In the genomic region with DNA sequence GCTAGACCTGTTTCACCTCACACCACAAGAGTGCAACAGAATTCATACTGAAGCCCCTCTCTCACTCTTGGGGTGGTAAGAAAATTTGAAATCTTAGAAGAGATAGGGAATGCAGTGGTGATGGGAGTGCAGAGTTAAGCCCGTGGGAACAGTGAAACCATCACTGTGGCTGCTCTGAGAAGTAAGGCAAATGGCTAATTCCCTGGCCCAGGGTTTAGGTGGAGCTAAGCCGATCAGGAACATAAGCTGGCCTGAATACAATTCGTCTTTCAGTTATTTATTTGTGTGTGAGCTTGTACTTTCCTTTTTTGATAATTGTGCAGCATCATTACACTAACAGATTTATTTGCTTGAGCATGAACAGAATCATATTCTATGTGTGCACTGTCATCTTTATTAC, we compare ENCODE assay signal across 26 cellular contexts.
"Had no signal": no experiment of that assay in that cellular context is flagged by ENCODE, and none has a peak within 500 bp of the region (broad histone marks: within the 10 kb centered on the region; RNA-seq: fewer than 3 reads in every experiment).

No MANE protein-coding gene starts in this region.

- H3K27me3 ChIP-seq: left lung, right atrium auricular region, right lobe of liver, tibial nerve, upper lobe of left lung, vagina had no signal

- H3K4me3 ChIP-seq: left lung, lung, mucosa of descending colon, psoas muscle, right atrium auricular region, right lobe of liver, smooth muscle cell, tibial nerve, upper lobe of left lung, vagina had no signal

- H3K9me3 Mint-ChIP-seq: mesothelial cell of epicardium; stimulated activated memory B cell treated with anti-CD40 and anti-IgM and Interleukin-4, amounts not matched to agents 10 μg/mL and 1 μg/mL and 100 μg/mL, for 72 hours; stimulated activated naive CD8-positive, alpha-beta T cell treated with anti-CD3 and anti-CD28 coated beads, Interleukin-15, amount 100 ng/mL, for 72 hours had no signal

- H3K4me1 Mint-ChIP-seq: mesothelial cell of epicardium; naive thymus-derived CD4-positive, alpha-beta T cell; stimulated activated memory B cell treated with anti-CD40 and anti-IgM and Interleukin-4, amounts not matched to agents 10 μg/mL and 1 μg/mL and 100 μg/mL, for 72 hours; stimulated activated naive CD8-positive, alpha-beta T cell treated with anti-CD3 and anti-CD28 coated beads, Interleukin-15, amount 100 ng/mL, for 72 hours had no signal

- H2AFZ ChIP-seq: parathyroid adenoma had no signal

- H3K4me3 Mint-ChIP-seq: mesothelial cell of epicardium; naive thymus-derived CD4-positive, alpha-beta T cell; natural killer cell treated with Interleukin-12 subunit alpha and Interleukin-12 subunit beta and Interleukin-15 and Interleukin-18, amount 100 ng/mL, for 72 hours; stimulated activated memory B cell treated with anti-CD40 and anti-IgM and Interleukin-4, amounts not matched to agents 10 μg/mL and 1 μg/mL and 100 μg/mL, for 72 hours; stimulated activated naive CD8-positive, alpha-beta T cell treated with anti-CD3 and anti-CD28 coated beads, Interleukin-15, amount 100 ng/mL, for 72 hours had no signal

- H3K9ac ChIP-seq: parathyroid adenoma had no signal

- H3K36me3 Mint-ChIP-seq: mesothelial cell of epicardium; naive thymus-derived CD4-positive, alpha-beta T cell; natural killer cell treated with Interleukin-12 subunit alpha and Interleukin-12 subunit beta and Interleukin-15 and Interleukin-18, amount 100 ng/mL, for 72 hours; stimulated activated memory B cell treated with anti-CD40 and anti-IgM and Interleukin-4, amounts not matched to agents 10 μg/mL and 1 μg/mL and 100 μg/mL, for 72 hours had no signal

- H3K9me3 ChIP-seq: mucosa of descending colon, psoas muscle, right atrium auricular region, right lobe of liver, tibial nerve, upper lobe of left lung, vagina had no signal

- H3K27ac Mint-ChIP-seq: mesothelial cell of epicardium; naive thymus-derived CD4-positive, alpha-beta T cell; natural killer cell treated with Interleukin-12 subunit alpha and Interleukin-12 subunit beta and Interleukin-15 and Interleukin-18, amount 100 ng/mL, for 72 hours; stimulated activated memory B cell treated with anti-CD40 and anti-IgM and Interleukin-4, amounts not matched to agents 10 μg/mL and 1 μg/mL and 100 μg/mL, for 72 hours; stimulated activated naive CD8-positive, alpha-beta T cell treated with anti-CD3 and anti-CD28 coated beads, Interleukin-15, amount 100 ng/mL, for 72 hours had no signal

- DNase-seq: hippocampal formation; kidney glomerular epithelial cell; left cardiac atrium; left lung; mesendoderm; mucosa of descending colon; naive thymus-derived CD4-positive, alpha-beta T cell; psoas muscle; right lobe of liver; stimulated activated CD4-positive, alpha-beta T cell treated with anti-CD3 and anti-CD28 coated beads, Interleukin-1b, Interleukin-23, amount 100 ng/mL, for 48 hours; stimulated activated CD4-positive, alpha-beta T cell treated with anti-CD3 and anti-CD28 coated beads, Interleukin-2, amount 100 ng/mL, for 48 hours; stimulated activated CD4-positive, alpha-beta T cell treated with anti-CD3 and anti-CD28 coated beads, Interleukin-4, amount 100 ng/mL, for 4 hours; stimulated activated CD8-positive, alpha-beta memory T cell treated with anti-CD3 and anti-CD28 coated beads, Interleukin-4, amount 100 ng/mL, for 48 hours; stimulated activated naive CD4-positive, alpha-beta T cell treated with Interleukin-2 at 50 U/mL for 16 hours; stimulated activated naive CD8-positive, alpha-beta T cell treated with anti-CD3 and anti-CD28 coated beads, Interleukin-15, amount 100 ng/mL, for 72 hours; substantia nigra; upper lobe of left lung had no signal

- H3K27me3 Mint-ChIP-seq: naive thymus-derived CD4-positive, alpha-beta T cell; natural killer cell treated with Interleukin-12 subunit alpha and Interleukin-12 subunit beta and Interleukin-15 and Interleukin-18, amount 100 ng/mL, for 72 hours; stimulated activated memory B cell treated with anti-CD40 and anti-IgM and Interleukin-4, amounts not matched to agents 10 μg/mL and 1 μg/mL and 100 μg/mL, for 72 hours; stimulated activated naive CD8-positive, alpha-beta T cell treated with anti-CD3 and anti-CD28 coated beads, Interleukin-15, amount 100 ng/mL, for 72 hours had no signal

- H3K4me2 ChIP-seq: smooth muscle cell had no signal

- H3K4me1 ChIP-seq: left lung, parathyroid adenoma, psoas muscle, right atrium auricular region, right lobe of liver, tibial nerve, upper lobe of left lung, vagina had no signal

- ATAC-seq: left cardiac atrium; left lung; mucosa of descending colon; naive thymus-derived CD4-positive, alpha-beta T cell; natural killer cell treated with Interleukin-12 subunit alpha and Interleukin-12 subunit beta and Interleukin-15 and Interleukin-18, amount 100 ng/mL, for 72 hours; psoas muscle; right lobe of liver; stimulated activated memory B cell treated with anti-CD40 and anti-IgM and Interleukin-4, amounts not matched to agents 10 μg/mL and 1 μg/mL and 100 μg/mL, for 72 hours; stimulated activated naive CD8-positive, alpha-beta T cell treated with anti-CD3 and anti-CD28 coated beads, Interleukin-15, amount 100 ng/mL, for 72 hours had no signal

- H3K27ac ChIP-seq: left lung, parathyroid adenoma, psoas muscle, right atrium auricular region, right lobe of liver, tibial nerve, upper lobe of left lung, vagina had no signal

- H3K36me3 ChIP-seq: left lung, right atrium auricular region, right lobe of liver, tibial nerve, upper lobe of left lung, vagina had no signal

- H3K79me2 ChIP-seq: parathyroid adenoma had no signal
